1 cellular context compared by ENCODE assay signal in the genomic region with DNA sequence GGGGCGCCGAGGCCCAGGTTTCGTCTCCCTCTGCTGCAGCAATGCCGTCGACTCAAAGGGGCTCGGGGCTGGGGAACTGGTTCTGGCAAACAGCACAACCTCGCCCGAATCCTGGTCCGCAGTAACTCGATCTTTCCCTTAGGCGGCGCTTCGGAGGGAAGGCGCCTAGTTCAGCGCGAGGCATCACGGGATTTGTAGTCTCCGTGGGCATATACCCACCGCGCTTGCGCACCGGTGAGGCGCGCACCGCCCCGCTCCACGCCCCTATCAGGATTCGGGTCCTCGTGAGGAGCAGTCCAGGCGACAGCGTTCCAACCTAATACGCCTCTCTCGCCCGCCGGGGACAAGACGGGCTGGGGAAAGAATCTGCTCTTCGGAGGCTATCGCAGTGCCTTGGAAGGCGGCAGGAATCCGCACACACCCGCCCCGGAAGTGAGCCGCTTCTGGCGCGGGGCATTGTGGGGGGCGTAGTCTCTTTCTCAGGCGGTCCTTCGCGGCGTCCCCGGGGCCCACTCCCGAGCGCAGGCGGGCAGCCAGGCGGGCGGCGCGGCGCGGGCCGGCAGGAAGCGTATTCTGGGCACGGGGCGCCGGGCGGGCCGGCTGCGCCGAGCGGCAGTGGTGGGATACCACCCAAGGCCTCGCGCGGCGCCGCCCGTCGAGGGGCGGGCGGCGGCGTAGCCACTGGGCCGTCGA.
TF ChIP-seq lines count a peak whose summit lies in the region.

Gene THAP11 (plus strand): TSS at position 505 of the 693 bp plus-strand sequence. CDS start 235 bp downstream, outside the sequence.

TF ChIP-seq in WTC11, 78 proteins besides CTCF, POLR2A, EP300 and RAD21 (continued from another document and continues in another):
- no peak for TF ChIP-seq ZNF512 (CRISPR knock-in tag; IDR thresholded peaks at IDR 0.05; ENCODE audit: borderline replicate concordance)
- no peak for TF ChIP-seq ETV6 (CRISPR knock-in tag; IDR thresholded peaks at IDR 0.05)
- TF ChIP-seq, protein P1, sequence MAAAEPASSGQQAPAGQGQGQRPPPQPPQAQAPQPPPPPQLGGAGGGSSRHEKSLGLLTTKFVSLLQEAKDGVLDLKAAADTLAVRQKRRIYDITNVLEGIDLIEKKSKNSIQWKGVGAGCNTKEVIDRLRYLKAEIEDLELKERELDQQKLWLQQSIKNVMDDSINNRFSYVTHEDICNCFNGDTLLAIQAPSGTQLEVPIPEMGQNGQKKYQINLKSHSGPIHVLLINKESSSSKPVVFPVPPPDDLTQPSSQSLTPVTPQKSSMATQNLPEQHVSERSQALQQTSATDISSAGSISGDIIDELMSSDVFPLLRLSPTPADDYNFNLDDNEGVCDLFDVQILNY (CRISPR knock-in tag; IDR thresholded peaks at IDR 0.05), result peak; percentile 56; the same call in 1 of the 2 replicates
- TF ChIP-seq IRF2 (CRISPR knock-in tag; IDR thresholded peaks at IDR 0.05; ENCODE audit: borderline replicate concordance, low read depth), result no peak
- TF ChIP-seq ARID4B (CRISPR knock-in tag; IDR thresholded peaks at IDR 0.05; ENCODE audit: borderline replicate concordance), result peak; percentile 22; the same call in 1 of the 2 replicates
- TF ChIP-seq USF2 (CRISPR knock-in tag; IDR thresholded peaks at IDR 0.05), result peak; percentile 19; the same call in 1 of the 2 replicates
- 0 out of 2 replicates have a peak, but pooled peaks have one; percentile 29 for TF ChIP-seq SMAD3 (CRISPR knock-in tag; IDR thresholded peaks at IDR 0.05; ENCODE audit: borderline replicate concordance)
- TF ChIP-seq, protein P2, sequence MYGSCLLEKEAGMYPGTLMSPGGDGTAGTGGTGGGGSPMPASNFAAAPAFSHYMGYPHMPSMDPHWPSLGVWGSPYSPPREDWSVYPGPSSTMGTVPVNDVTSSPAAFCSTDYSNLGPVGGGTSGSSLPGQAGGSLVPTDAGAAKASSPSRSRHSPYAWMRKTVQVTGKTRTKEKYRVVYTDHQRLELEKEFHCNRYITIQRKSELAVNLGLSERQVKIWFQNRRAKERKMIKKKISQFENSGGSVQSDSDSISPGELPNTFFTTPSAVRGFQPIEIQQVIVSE (CRISPR knock-in tag; IDR thresholded peaks at IDR 0.05; ENCODE audit: borderline replicate concordance), result no peak
- peak; percentile 71 for TF ChIP-seq MAX (CRISPR knock-in tag; IDR thresholded peaks at IDR 0.05)
- TF ChIP-seq ZNF281 (CRISPR knock-in tag; IDR thresholded peaks at IDR 0.05), result no peak
- no peak for TF ChIP-seq FOXJ3 (CRISPR knock-in tag; IDR thresholded peaks at IDR 0.05; ENCODE audit: borderline replicate concordance)
- no peak for TF ChIP-seq RORB (CRISPR knock-in tag; IDR thresholded peaks at IDR 0.05)
- peak; percentile 30; the same call in 1 of the 2 replicates for TF ChIP-seq NFE2L1 (CRISPR knock-in tag; IDR thresholded peaks at IDR 0.05)
- no peak for TF ChIP-seq PREB (CRISPR knock-in tag; IDR thresholded peaks at IDR 0.05; ENCODE audit: borderline replicate concordance)
- TF ChIP-seq, protein P3, sequence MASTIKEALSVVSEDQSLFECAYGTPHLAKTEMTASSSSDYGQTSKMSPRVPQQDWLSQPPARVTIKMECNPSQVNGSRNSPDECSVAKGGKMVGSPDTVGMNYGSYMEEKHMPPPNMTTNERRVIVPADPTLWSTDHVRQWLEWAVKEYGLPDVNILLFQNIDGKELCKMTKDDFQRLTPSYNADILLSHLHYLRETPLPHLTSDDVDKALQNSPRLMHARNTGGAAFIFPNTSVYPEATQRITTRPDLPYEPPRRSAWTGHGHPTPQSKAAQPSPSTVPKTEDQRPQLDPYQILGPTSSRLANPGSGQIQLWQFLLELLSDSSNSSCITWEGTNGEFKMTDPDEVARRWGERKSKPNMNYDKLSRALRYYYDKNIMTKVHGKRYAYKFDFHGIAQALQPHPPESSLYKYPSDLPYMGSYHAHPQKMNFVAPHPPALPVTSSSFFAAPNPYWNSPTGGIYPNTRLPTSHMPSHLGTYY (CRISPR knock-in tag; IDR thresholded peaks at IDR 0.05), result no peak
- no peak for TF ChIP-seq CREB1 (CRISPR knock-in tag; IDR thresholded peaks at IDR 0.05)
- TF ChIP-seq ZNF138 (CRISPR knock-in tag; conservative IDR thresholded peaks at IDR 0.05), result no peak
- no peak for TF ChIP-seq GTF2I (CRISPR knock-in tag; conservative IDR thresholded peaks at IDR 0.05)
- TF ChIP-seq STAT6 (CRISPR knock-in tag; conservative IDR thresholded peaks at IDR 0.05; ENCODE audit: low read depth), result no peak
- TF ChIP-seq ZNF671 (CRISPR knock-in tag; IDR thresholded peaks at IDR 0.05), result no peak
- TF ChIP-seq, protein P4, sequence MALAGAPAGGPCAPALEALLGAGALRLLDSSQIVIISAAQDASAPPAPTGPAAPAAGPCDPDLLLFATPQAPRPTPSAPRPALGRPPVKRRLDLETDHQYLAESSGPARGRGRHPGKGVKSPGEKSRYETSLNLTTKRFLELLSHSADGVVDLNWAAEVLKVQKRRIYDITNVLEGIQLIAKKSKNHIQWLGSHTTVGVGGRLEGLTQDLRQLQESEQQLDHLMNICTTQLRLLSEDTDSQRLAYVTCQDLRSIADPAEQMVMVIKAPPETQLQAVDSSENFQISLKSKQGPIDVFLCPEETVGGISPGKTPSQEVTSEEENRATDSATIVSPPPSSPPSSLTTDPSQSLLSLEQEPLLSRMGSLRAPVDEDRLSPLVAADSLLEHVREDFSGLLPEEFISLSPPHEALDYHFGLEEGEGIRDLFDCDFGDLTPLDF (CRISPR knock-in tag; IDR thresholded peaks at IDR 0.05), result no peak
- no peak for TF ChIP-seq NR1H2 (CRISPR knock-in tag; IDR thresholded peaks at IDR 0.05)
- TF ChIP-seq FOXP1 (CRISPR knock-in tag; IDR thresholded peaks at IDR 0.05; ENCODE audit: borderline replicate concordance), result peak; percentile 10; the same call in 1 of the 2 replicates
- TF ChIP-seq ATF1 (CRISPR knock-in tag; IDR thresholded peaks at IDR 0.05), result no peak
- no peak for TF ChIP-seq HMGA2 (CRISPR knock-in tag; IDR thresholded peaks at IDR 0.05)
- TF ChIP-seq, protein P5, sequence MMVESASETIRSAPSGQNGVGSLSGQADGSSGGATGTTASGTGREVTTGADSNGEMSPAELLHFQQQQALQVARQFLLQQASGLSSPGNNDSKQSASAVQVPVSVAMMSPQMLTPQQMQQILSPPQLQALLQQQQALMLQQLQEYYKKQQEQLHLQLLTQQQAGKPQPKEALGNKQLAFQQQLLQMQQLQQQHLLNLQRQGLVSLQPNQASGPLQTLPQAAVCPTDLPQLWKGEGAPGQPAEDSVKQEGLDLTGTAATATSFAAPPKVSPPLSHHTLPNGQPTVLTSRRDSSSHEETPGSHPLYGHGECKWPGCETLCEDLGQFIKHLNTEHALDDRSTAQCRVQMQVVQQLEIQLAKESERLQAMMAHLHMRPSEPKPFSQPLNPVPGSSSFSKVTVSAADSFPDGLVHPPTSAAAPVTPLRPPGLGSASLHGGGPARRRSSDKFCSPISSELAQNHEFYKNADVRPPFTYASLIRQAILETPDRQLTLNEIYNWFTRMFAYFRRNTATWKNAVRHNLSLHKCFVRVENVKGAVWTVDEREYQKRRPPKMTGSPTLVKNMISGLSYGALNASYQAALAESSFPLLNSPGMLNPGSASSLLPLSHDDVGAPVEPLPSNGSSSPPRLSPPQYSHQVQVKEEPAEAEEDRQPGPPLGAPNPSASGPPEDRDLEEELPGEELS (CRISPR knock-in tag; IDR thresholded peaks at IDR 0.05), result no peak
- TF ChIP-seq SP1 (CRISPR knock-in tag; conservative IDR thresholded peaks at IDR 0.05), result peak; percentile 93
- TF ChIP-seq ZNF263 (CRISPR knock-in tag; IDR thresholded peaks at IDR 0.05; ENCODE audit: low read depth), result no peak
- TF ChIP-seq CREM (CRISPR knock-in tag; IDR thresholded peaks at IDR 0.05), result no peak; the same call in 1 of the 2 replicates
- no peak for TF ChIP-seq MXD4 (CRISPR knock-in tag; IDR thresholded peaks at IDR 0.05; ENCODE audit: borderline replicate concordance)
